ENCODE assay signal across 1 cellular context in the genomic region with DNA sequence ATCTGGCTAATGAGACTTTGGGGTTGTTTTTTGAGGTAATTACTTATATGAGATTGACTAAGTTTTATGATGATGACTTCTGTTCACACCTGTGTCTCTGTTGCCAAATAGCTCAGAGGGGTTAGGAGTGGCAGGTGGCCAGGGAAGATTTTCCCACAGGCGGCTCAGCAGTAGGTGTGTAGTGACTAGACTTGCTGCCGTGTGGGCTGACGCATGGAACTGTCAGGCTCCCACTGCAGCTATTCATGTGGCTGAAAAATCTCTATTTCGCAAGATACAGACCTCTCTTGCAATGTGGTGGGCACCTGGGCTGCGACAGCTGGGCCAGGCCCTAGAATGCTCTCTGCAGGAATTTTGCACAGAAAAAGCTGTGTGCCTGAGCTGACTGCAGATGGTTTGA.
TF ChIP-seq lines count a peak whose summit lies in the region.

No MANE protein-coding gene starts in this region.

TF ChIP-seq in neural cell, 6 proteins besides CTCF, POLR2A, EP300 and RAD21 (continued from another document):
- no peak for TF ChIP-seq SMC3 (conservative IDR thresholded peaks at IDR 0.05; ENCODE audit: poor library complexity)
- no peak for TF ChIP-seq EZH2 (IDR thresholded peaks at IDR 0.05; ENCODE audit: borderline replicate concordance, insufficient read depth, low read length, poor library complexity, severe bottlenecking)
- no peak for TF ChIP-seq TAF1 (IDR thresholded peaks at IDR 0.05; ENCODE audit: low read depth)
- no peak for TF ChIP-seq POLR2AphosphoS5 (IDR thresholded peaks at IDR 0.05)
